21 cellular contexts compared by ENCODE assay signal in the genomic region with DNA sequence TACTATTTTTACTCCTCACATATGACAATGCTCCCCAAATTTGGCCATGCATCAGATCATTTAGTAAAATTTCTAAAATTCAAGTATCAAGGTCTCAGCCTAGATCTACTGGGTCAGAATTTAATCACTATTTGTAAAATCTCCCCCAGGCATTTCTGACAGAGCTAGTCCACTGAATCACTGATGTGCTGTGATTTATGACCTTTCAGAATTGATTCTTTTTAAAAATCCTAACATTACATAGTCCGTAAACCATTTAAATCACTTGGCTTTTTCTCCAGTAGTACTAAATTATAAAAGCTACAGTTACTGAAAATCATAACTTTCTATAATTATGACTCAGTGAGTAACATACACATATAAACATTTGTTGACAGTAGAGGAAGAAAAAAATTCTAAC.
A peak's percentile ranks its signal among the peaks of the same experiment; 100 is the strongest.
DNase-seq lines count a peak whose midpoint lies in the region; ATAC-seq and TF ChIP-seq lines count a peak whose summit lies in the region.
"Had no signal": no experiment of that assay in that cellular context is flagged by ENCODE, and none has a peak within 500 bp of the region (broad histone marks: within the 10 kb centered on the region; RNA-seq: fewer than 3 reads in every experiment).

No MANE protein-coding gene starts in this region.

- POLR2A ChIA-PET in PC-9 (lab: Charles Lee; ENCODE audit: unreplicated experiment) = no interaction called here

- peaks cover 47% of the 10 kb centered on the region for H4K20me1 ChIP-seq in PC-9 (ENCODE audit: insufficient read depth)

- DNase-seq in EH (ENCODE audit: low read depth) (peak; percentile 41), PC-9 (no peak), foreskin keratinocyte (peak in 1 of 2 donors; percentile 37), stomach (no peak), HuH-7 (ENCODE audit: low spot score) (no peak), SHP77 (lab: John Stamatoyannopoulos, UW) (no peak)
- DNase-seq: activated CD8-positive, alpha-beta T cell treated with anti-CD3 and anti-CD28 coated beads, Interleukin-2, amount 10 ng/mL, durations not matched to agents 7 days and 5 days; activated naive CD4-positive, alpha-beta T cell treated with Interleukin-2 at 50 U/mL for 16 hours; activated T-cell treated with anti-CD3 and anti-CD28 coated beads, Interleukin-2, amount 50 U/mL, for 1 hour; amygdala; central memory CD4-positive, alpha-beta T cell; effector CD4-positive, alpha-beta T cell; kidney glomerular epithelial cell; naive thymus-derived CD8-positive, alpha-beta T cell; NCI-H187 treated with DMSO at 0.1 percent for 48 hours; pancreas; stimulated activated CD4-positive, alpha-beta T cell treated with anti-CD3 and anti-CD28 coated beads, Interleukin-1b, Interleukin-23, amount 100 ng/mL, for 48 hours; stimulated activated naive B cell treated with anti-CD40 and anti-IgM and Interleukin-4, amounts not matched to agents 10 μg/mL and 1 μg/mL and 100 μg/mL, for 72 hours; upper lobe of left lung had no signal

- no peaks in the 10 kb centered on the region for H3K9me3 ChIP-seq in PC-9 (ENCODE audit: insufficient read depth, low read depth)
- H3K9me3 ChIP-seq in stomach = no peaks in the 10 kb centered on the region
- H3K9me3 ChIP-seq: pancreas, upper lobe of left lung had no signal

- no peak for TF ChIP-seq EP300 in stomach (IDR thresholded peaks at IDR 0.05)

- TF ChIP-seq POLR2A in stomach (IDR thresholded peaks at IDR 0.05) = no peak

- H3F3A ChIP-seq in PC-9 (ENCODE audit: insufficient read depth, low read depth) = peaks cover 70% of the 10 kb centered on the region; the same call in 1 of the 2 replicates

- peaks cover 67% of the 10 kb centered on the region for H3K79me2 ChIP-seq in PC-9 (ENCODE audit: low read depth)

- 67 to 89% (median 86%) methylated on average over 1 of the region's 1 CpG for WGBS in stomach, 5 donors

- ATAC-seq in foreskin keratinocyte (peak; percentile 52), GM18502 (IDR thresholded peaks at IDR 0.05; ENCODE audit: poor library complexity, unreplicated experiment) (no peak), HG03378 (IDR thresholded peaks at IDR 0.05; ENCODE audit: unreplicated experiment) (no peak)
- ATAC-seq: activated CD8-positive, alpha-beta T cell treated with anti-CD3 and anti-CD28 coated beads, Interleukin-2, amount 10 ng/mL, durations not matched to agents 7 days and 5 days; naive thymus-derived CD8-positive, alpha-beta T cell; stimulated activated naive B cell treated with anti-CD40 and anti-IgM and Interleukin-4, amounts not matched to agents 10 μg/mL and 1 μg/mL and 100 μg/mL, for 72 hours had no signal

- no peak overlapping the region for H3K4me3 ChIP-seq in PC-9
- H3K4me3 ChIP-seq in stomach = no peak overlapping the region
- H3K4me3 ChIP-seq: pancreas, upper lobe of left lung had no signal

- H3K9me2 ChIP-seq in PC-9 (ENCODE audit: insufficient read depth) = peaks cover 11% of the 10 kb centered on the region; the same call in 1 of the 2 replicates

- H3K36me3 ChIP-seq in PC-9 (ENCODE audit: low read depth) (peaks cover 76% of the 10 kb centered on the region), stomach (peaks cover 3 to 38% (median 32%) of the 10 kb centered on the region in 4 donors)

- H2AFZ ChIP-seq in PC-9 = no peak overlapping the region

- TF ChIP-seq CTCF in PC-9 (conservative IDR thresholded peaks at IDR 0.05) (no peak), foreskin keratinocyte (conservative IDR thresholded peaks at IDR 0.05) (no peak), stomach (IDR thresholded peaks at IDR 0.05) (no peak)

- intact Hi-C loops in PC-9 (cut with micrococcal nuclease; ENCODE audit: unreplicated experiment) = no loop called here
- intact Hi-C loops in stomach (cut with DNase I; ENCODE audit: low total_unique reads) = loop anchor here (10.0 kb wide), 1 partner anchor 126 kb away; no protein-coding TSS in a partner anchor

- no peak overlapping the region for H3K4me2 ChIP-seq in PC-9

- H3K27ac ChIP-seq in PC-9 (peak overlapping the region; percentile 24), foreskin keratinocyte (no peak overlapping the region), stomach (peak overlapping the region in 4 of 5 donors; percentile 73 to 84 (median 82))

- H3K4me1 ChIP-seq in PC-9 (replicated peaks; ENCODE audit: insufficient read depth) = no peaks in the 10 kb centered on the region
- no peaks in the 10 kb centered on the region for H3K4me1 ChIP-seq in foreskin keratinocyte
- peaks cover 0 to 62% (median 37%) of the 10 kb centered on the region in 4 donors for H3K4me1 ChIP-seq in stomach

- H3K27me3 ChIP-seq in PC-9 (ENCODE audit: insufficient read depth, low read depth) (no peaks in the 10 kb centered on the region), foreskin keratinocyte (no peaks in the 10 kb centered on the region), stomach (no peaks in the 10 kb centered on the region)
- H3K27me3 ChIP-seq: pancreas, upper lobe of left lung had no signal

- no TSS peak for BruUV-seq in PC-9 (replicated peaks; lab: Mats Ljungman, UMichigan)

- CTCF ChIA-PET in PC-9 (lab: Charles Lee) = no interaction called here
